8 cellular contexts compared by ENCODE assay signal in genomic region chr1:157137773-157138219, GRCh38. TPM values are rescaled to one million over a fixed set of nuclear protein-coding genes. Genes with fewer than 3 reads are reported as not detected.
DNase-seq lines count a peak whose midpoint lies in the region; ATAC-seq lines count a peak whose summit lies in the region.

No MANE protein-coding gene starts in this region.

- ATAC-seq in HG03025 (IDR thresholded peaks at IDR 0.05; ENCODE audit: low FRiP score, unreplicated experiment) (peak; percentile 12), left colon (peak; percentile 10), GM21390 (IDR thresholded peaks at IDR 0.05; ENCODE audit: unreplicated experiment) (no peak), GM18858 (IDR thresholded peaks at IDR 0.05; ENCODE audit: unreplicated experiment) (no peak)

- WGBS in adipose tissue, 3 donors: 0 to 1% (median 0%) methylated on average over 21 to 24 of the region's 24 CpGs
- WGBS in thymus: under 1% methylated on average over 24 of the region's 24 CpGs

- peaks cover 7% of the 10 kb centered on the region for H3K27me3 ChIP-seq in thymus (ENCODE audit: control insufficient read depth, insufficient read depth)

- DNase-seq in left colon (no peak), COLO829 (ENCODE audit: low spot score) (no peak)

- intact Hi-C loops in left colon (cut with DNase I, micrococcal nuclease): no loop called here

- H3K36me3 ChIP-seq in thymus (ENCODE audit: control insufficient read depth, insufficient read depth): peaks cover 15% of the 10 kb centered on the region

- peak overlapping the region; percentile 80 for H3K27ac ChIP-seq in adipose tissue (ENCODE audit: low read depth, low read length)
- peak overlapping the region; percentile 84 for H3K27ac ChIP-seq in thymus (ENCODE audit: low read depth)

- peaks cover 20% of the 10 kb centered on the region for H3K4me1 ChIP-seq in thymus (ENCODE audit: control insufficient read depth, insufficient read depth, low read length)

- peak overlapping the region; percentile 86 for H3K4me3 ChIP-seq in GM08714 (ENCODE audit: low read length)
- H3K4me3 ChIP-seq in thymus (ENCODE audit: low read length): peak overlapping the region; percentile 93

- no peaks in the 10 kb centered on the region for H3K9me3 ChIP-seq in thymus (ENCODE audit: control insufficient read depth)

RNA-seq across cellular contexts. Expression of gene ETV3, which starts 0.4 kb away (rescaled TPM):
- polyA plus RNA-seq in adipose tissue: 10 to 100 TPM in 2 of 3 donors, 1 to 10 TPM in 1; 3.4 to 18.4 (median 12.8) TPM
- 10 to 100 TPM; 27.9 to 32.5 TPM for total RNA-seq in left colon
- polyA plus RNA-seq in thymus: 14.3 TPM

RNA-seq across cellular contexts. Expression of gene ETV3L, which starts 38.2 kb away (rescaled TPM):
- polyA plus RNA-seq in adipose tissue: not detected
- not detected for total RNA-seq in left colon
- 1.0 TPM for polyA plus RNA-seq in thymus

Comparison
In these comparisons a context has a peak if more than half of its experiments do, and no peak if none do; other contexts are left out.
1. ATAC-seq: peak in HG03025 (single experiment) and left colon (single experiment); none in GM21390 (single experiment) and GM18858 (single experiment).